10 cellular contexts compared by ENCODE assay signal in the genomic region with DNA sequence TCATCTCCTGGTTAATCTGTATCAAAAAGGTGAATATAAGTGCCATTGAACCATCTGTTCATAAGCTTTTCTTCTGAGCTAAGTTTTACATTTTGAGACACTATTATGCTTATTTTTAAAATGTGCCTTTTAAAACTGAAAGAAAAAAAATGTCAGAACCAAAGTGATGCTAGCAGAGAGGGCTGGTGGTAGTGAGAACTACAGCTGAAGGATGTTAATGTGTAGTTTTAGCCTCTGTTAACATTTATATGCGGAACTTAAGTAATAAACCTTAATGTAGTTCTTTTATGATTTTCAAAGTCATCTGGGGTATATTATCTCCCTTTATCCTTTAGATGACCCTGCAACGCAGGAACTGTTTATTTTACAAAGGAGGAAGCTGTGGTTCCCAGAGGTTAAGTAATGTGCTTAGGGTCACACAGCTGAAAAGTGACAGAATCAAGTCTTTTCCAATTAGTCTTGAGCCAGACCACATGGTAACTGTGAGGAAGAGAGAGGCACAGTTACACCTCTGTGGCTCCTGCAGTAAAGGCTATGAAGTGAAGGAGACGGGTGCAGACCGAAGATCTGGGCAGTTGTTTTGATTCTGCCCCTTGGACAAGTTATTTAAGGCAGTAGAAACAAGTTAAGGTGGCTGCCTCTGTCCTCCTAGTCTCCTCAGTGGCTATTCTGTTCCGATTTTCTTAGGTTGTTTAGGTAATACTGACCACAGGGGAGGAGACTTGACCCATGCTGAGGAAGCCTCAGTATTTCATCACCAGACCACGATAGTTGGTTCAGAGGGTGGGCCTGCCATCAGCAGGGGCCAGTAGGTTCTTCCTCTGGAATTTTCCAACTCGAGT. TPM values are rescaled to one million over a fixed set of nuclear protein-coding genes. Genes with fewer than 3 reads are reported as not detected.
A peak's percentile ranks its signal among the peaks of the same experiment; 100 is the strongest.
DNase-seq lines count a peak whose midpoint lies in the region; ATAC-seq and TF ChIP-seq lines count a peak whose summit lies in the region.
"Had no signal": no experiment of that assay in that cellular context is flagged by ENCODE, and none has a peak within 500 bp of the region (broad histone marks: within the 10 kb centered on the region; RNA-seq: fewer than 3 reads in every experiment).

No MANE protein-coding gene starts in this region.

- H3K27me3 Mint-ChIP-seq in neural progenitor cell (ENCODE audit: insufficient read depth, low read depth): peaks cover 3% of the 10 kb centered on the region

- H2AFZ ChIP-seq in neural progenitor cell (replicated peaks) (no peak overlapping the region), Karpas-422 (ENCODE audit: low read length) (no peak overlapping the region)

- H4K20me1 ChIP-seq in neural progenitor cell (ENCODE audit: low read depth): peaks cover 7% of the 10 kb centered on the region
- no peaks in the 10 kb centered on the region for H4K20me1 ChIP-seq in Karpas-422 (ENCODE audit: insufficient read depth, low read depth, low read length)

- ATAC-seq in GM21786 (IDR thresholded peaks at IDR 0.05; ENCODE audit: unreplicated experiment) (peak; percentile 79), upper lobe of left lung (ENCODE audit: low FRiP score in 2 of 2) (peak; percentile 79 to 80)

- no peak for TF ChIP-seq POLR2A in upper lobe of left lung (IDR thresholded peaks at IDR 0.05)
- TF ChIP-seq POLR2A in prostate gland (IDR thresholded peaks at IDR 0.05): no peak

- no peaks in the 10 kb centered on the region for H3K9me3 ChIP-seq in upper lobe of left lung
- no peaks in the 10 kb centered on the region for H3K9me3 ChIP-seq in neural progenitor cell (ENCODE audit: low read depth)
- H3K9me3 ChIP-seq in prostate gland: no peaks in the 10 kb centered on the region
- H3K9me3 ChIP-seq in Karpas-422 (ENCODE audit: low read length): no peaks in the 10 kb centered on the region
- H3K9me3 ChIP-seq: thoracic aorta had no signal

- H3K27ac ChIP-seq in upper lobe of left lung (peak overlapping the region; percentile 54 to 65 (median 58)), neural progenitor cell (no peak overlapping the region), prostate gland (no peak overlapping the region), Karpas-422 (ENCODE audit: low read length) (no peak overlapping the region)
- H3K27ac ChIP-seq: epithelial cell of prostate, thoracic aorta had no signal

- H3K9me3 Mint-ChIP-seq in neural progenitor cell: no peaks in the 10 kb centered on the region

- H3K79me2 ChIP-seq in neural progenitor cell (ENCODE audit: low read depth) (no peaks in the 10 kb centered on the region), Karpas-422 (ENCODE audit: low read length) (peaks cover 97% of the 10 kb centered on the region)

- no peaks in the 10 kb centered on the region for H3F3A ChIP-seq in neural progenitor cell (ENCODE audit: low read depth)

- H3K4me3 Mint-ChIP-seq in neural progenitor cell: no peak overlapping the region

- H3K27me3 ChIP-seq in upper lobe of left lung (no peaks in the 10 kb centered on the region), neural progenitor cell (no peaks in the 10 kb centered on the region), prostate gland (replicated peaks; ENCODE audit: insufficient read depth) (no peaks in the 10 kb centered on the region), Karpas-422 (ENCODE audit: low read length) (no peaks in the 10 kb centered on the region)

- no peaks in the 10 kb centered on the region for H3K36me3 ChIP-seq in upper lobe of left lung
- H3K36me3 ChIP-seq in neural progenitor cell: no peaks in the 10 kb centered on the region
- no peaks in the 10 kb centered on the region for H3K36me3 ChIP-seq in prostate gland
- H3K36me3 ChIP-seq in Karpas-422 (ENCODE audit: insufficient read depth, low read length): peaks cover 47% of the 10 kb centered on the region; the same call in 1 of the 2 replicates
- H3K36me3 ChIP-seq: thoracic aorta had no signal

- peaks cover 15% of the 10 kb centered on the region for H3K4me1 Mint-ChIP-seq in neural progenitor cell

- H3K36me3 Mint-ChIP-seq in neural progenitor cell: peaks cover 6% of the 10 kb centered on the region

- H3K9me2 ChIP-seq in Karpas-422 (replicated peaks; ENCODE audit: insufficient read depth, low read length): no peaks in the 10 kb centered on the region

- TF ChIP-seq EP300 in upper lobe of left lung (IDR thresholded peaks at IDR 0.05): no peak

- H3K4me1 ChIP-seq in upper lobe of left lung (peaks cover 0 to 9% (median 0%) of the 10 kb centered on the region in 4 donors), neural progenitor cell (peaks cover 8% of the 10 kb centered on the region), prostate gland (replicated peaks) (no peaks in the 10 kb centered on the region), Karpas-422 (ENCODE audit: low read length) (peaks cover 39% of the 10 kb centered on the region)

- TF ChIP-seq CTCF in foreskin fibroblast (IDR thresholded peaks at IDR 0.05; ENCODE audit: low read depth, low read length) (no peak), upper lobe of left lung (IDR thresholded peaks at IDR 0.05) (no peak), neural progenitor cell (IDR thresholded peaks at IDR 0.05) (no peak), prostate gland (IDR thresholded peaks at IDR 0.05) (no peak)

- no peak overlapping the region for H3K4me2 ChIP-seq in neural progenitor cell
- no peak overlapping the region for H3K4me2 ChIP-seq in Karpas-422 (ENCODE audit: low read depth, low read length, poor library complexity, severe bottlenecking)

- no peak overlapping the region for H3K27ac Mint-ChIP-seq in neural progenitor cell

- 31 to 44% methylated on average over 7 of the region's 7 CpGs for WGBS in upper lobe of left lung, 2 donors
- WGBS in prostate gland: 44% methylated on average over 7 of the region's 7 CpGs

- in situ Hi-C loops in Caki2 (cut with HindIII; ENCODE audit: low pct_unique_long_range_greater_than_20kb, low sequenced_read_pairs): no loop called here

- intact Hi-C loops in prostate gland (cut with DNase I): no loop called here

- H3K4me3 ChIP-seq in foreskin fibroblast (ENCODE audit: low read depth in 1 of 2, low read length in 2 of 2) (no peak overlapping the region), upper lobe of left lung (no peak overlapping the region), neural progenitor cell (no peak overlapping the region), prostate gland (no peak overlapping the region), Karpas-422 (ENCODE audit: low read length) (no peak overlapping the region)
- H3K4me3 ChIP-seq: thoracic aorta had no signal

- H3K9ac ChIP-seq in neural progenitor cell: no peak overlapping the region
- H3K9ac ChIP-seq in Karpas-422 (ENCODE audit: low read length): no peak overlapping the region

- DNase-seq in Caki2 (ENCODE audit: low read depth) (peak; percentile 9), NOMO-1 treated with dmso at 0.1 percent for 144 hours (lab: John Stamatoyannopoulos, UW; ENCODE audit: unreplicated experiment) (peak; percentile 91), foreskin fibroblast (peak; percentile 75 to 88), upper lobe of left lung (no peak), neural progenitor cell (ENCODE audit: low spot score) (no peak), prostate gland (ENCODE audit: low spot score) (no peak), Karpas-422 (no peak)

RNA-seq across cellular contexts. Expression of a gene that starts 23.9 kb away (rescaled TPM):
- not detected in 2 replicates for total RNA-seq in Caki2 (2014; rRNA removed; shearing (Covaris generic); ENCODE audit: low replicate concordance)
- total RNA-seq in upper lobe of left lung (10 to 100 TPM in 3 of 6 donors, 1 to 10 TPM in 3; 4.2 to 29.0 (median 10.1) TPM), neural progenitor cell (ENCODE audit: low replicate concordance) (44.4 and 56.8 TPM in 2 replicates), prostate gland (100 to 1,000 TPM in 1 of 2 donors, 1 to 10 TPM in 1; 2.7 to 120 TPM)
- total RNA-seq in Karpas-422 (2014; rRNA removed; shearing (Covaris generic); ENCODE audit: low replicate concordance): 212 and 351 TPM in 2 replicates

Comparison
In these comparisons a context has a peak if more than half of its experiments do, and no peak if none do; other contexts are left out.
1. DNase-seq: peak in Caki2 (single experiment), NOMO-1 treated with dmso at 0.1 percent for 144 hours (single experiment) and foreskin fibroblast (2 of 2); none in upper lobe of left lung (0 of 2), neural progenitor cell (single experiment), prostate gland (single experiment) and Karpas-422 (single experiment).
2. H3K27ac ChIP-seq: peak in upper lobe of left lung (4 of 4); none in neural progenitor cell (single experiment), prostate gland (0 of 2) and Karpas-422 (single experiment).